In the genomic region with DNA sequence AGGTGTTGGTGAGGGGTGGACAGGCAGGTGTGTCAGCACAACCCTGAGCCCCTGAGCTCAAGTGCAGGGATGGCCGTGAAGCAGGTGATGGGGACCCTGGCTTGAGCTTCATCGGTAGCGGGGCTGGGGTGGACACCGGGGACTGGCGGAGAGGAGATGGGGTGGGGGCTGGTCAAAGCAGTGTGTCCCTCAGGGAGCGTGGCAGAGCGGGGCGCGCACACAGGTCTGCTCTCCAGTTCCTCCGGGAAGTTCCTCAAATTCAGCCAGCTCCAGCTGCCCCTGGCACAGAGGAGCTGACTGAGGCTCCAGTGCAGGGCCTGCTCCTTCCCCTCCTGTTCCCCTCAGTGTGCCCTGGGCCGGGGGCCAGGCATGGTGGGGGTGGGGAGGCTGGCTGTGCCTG, we compare ENCODE assay signal across 5 cellular contexts. TPM values are rescaled to one million over a fixed set of nuclear protein-coding genes. Genes with fewer than 3 reads are reported as not detected.
"Had no signal": no experiment of that assay in that cellular context is flagged by ENCODE, and none has a peak within 500 bp of the region (broad histone marks: within the 10 kb centered on the region; RNA-seq: fewer than 3 reads in every experiment).

No MANE protein-coding gene starts in this region.

RNA-seq across cellular contexts. Expression of gene RIMBP3B, which starts 19.7 kb away (rescaled TPM):
- total RNA-seq: MCF 10A, PC-3, Right ventricle myocardium superior, RPMI7951 had no signal
- polyA plus RNA-seq: SK-N-SH had no signal
